Comparison of ENCODE assay signal across 8 cellular contexts in genomic region chr17:77392376-77393273, GRCh38.
A peak's percentile ranks its signal among the peaks of the same experiment; 100 is the strongest.
DNase-seq lines count a peak whose midpoint lies in the region; ATAC-seq and TF ChIP-seq lines count a peak whose summit lies in the region.

No MANE protein-coding gene starts in this region.

- intact Hi-C loops in right lobe of liver (cut with DNase I) (loop anchor here in 1 of 2 donors (10.0 kb wide), 1 partner anchor 102 kb away; no protein-coding TSS in a partner anchor), upper lobe of right lung (cut with DNase I) (no loop called here)

- TF ChIP-seq CTCF in right lobe of liver (IDR thresholded peaks at IDR 0.05) (no peak), upper lobe of right lung (IDR thresholded peaks at IDR 0.05) (no peak), foreskin keratinocyte (conservative IDR thresholded peaks at IDR 0.05) (no peak)

- H3K4me1 ChIP-seq in right lobe of liver (peaks cover 3 to 70% (median 43%) of the 10 kb centered on the region in 4 donors), upper lobe of right lung (peaks cover 70% of the 10 kb centered on the region), foreskin keratinocyte (peaks cover 12% of the 10 kb centered on the region)

- no peaks in the 10 kb centered on the region for H3K27me3 Mint-ChIP-seq in activated T-cell treated with anti-CD3 and anti-CD28 coated beads, Interleukin-2, amount 50 U/mL, for 72 hours (ENCODE audit: low read depth)

- H3K9me3 ChIP-seq in right lobe of liver = no peaks in the 10 kb centered on the region
- no peaks in the 10 kb centered on the region for H3K9me3 ChIP-seq in upper lobe of right lung

- peaks cover 0 to 3% of the 10 kb centered on the region in 2 donors for H3K36me3 Mint-ChIP-seq in activated T-cell treated with anti-CD3 and anti-CD28 coated beads, Interleukin-2, amount 50 U/mL, for 72 hours (ENCODE audit: insufficient read depth in 2 of 2)

- H3K27ac ChIP-seq in right lobe of liver (peak overlapping the region; percentile 46 to 60 (median 59)), upper lobe of right lung (peak overlapping the region; percentile 72), foreskin keratinocyte (no peak overlapping the region)

- 26% methylated on average over 13 of the region's 16 CpGs for WGBS in right lobe of liver (ENCODE audit: insufficient coverage, low coverage, low lambda C conversion rate, missing lambda C conversion rate)

- H3K27me3 ChIP-seq in right lobe of liver (no peaks in the 10 kb centered on the region), upper lobe of right lung (no peaks in the 10 kb centered on the region), foreskin keratinocyte (no peaks in the 10 kb centered on the region)

- H3K36me3 ChIP-seq in right lobe of liver (no peaks in the 10 kb centered on the region), upper lobe of right lung (no peaks in the 10 kb centered on the region)

- H3K9me3 Mint-ChIP-seq in activated T-cell treated with anti-CD3 and anti-CD28 coated beads, Interleukin-2, amount 50 U/mL, for 72 hours = no peaks in the 10 kb centered on the region

- H3K4me1 Mint-ChIP-seq in activated T-cell treated with anti-CD3 and anti-CD28 coated beads, Interleukin-2, amount 50 U/mL, for 72 hours (ENCODE audit: low read depth) = peaks cover 68% of the 10 kb centered on the region

- TF ChIP-seq POLR2A in right lobe of liver (IDR thresholded peaks at IDR 0.05) = no peak

- DNase-seq in activated T-cell treated with anti-CD3 and anti-CD28 coated beads, Interleukin-2, amount 50 U/mL, for 72 hours = no peak
- DNase-seq in activated T-cell treated with anti-CD3 and anti-CD28 coated beads for 4 hours (no peak), cerebellar cortex (ENCODE audit: low spot score) (peak; percentile 98), right lobe of liver (peak; percentile 90 to 98 (median 95)), upper lobe of right lung (no peak), foreskin keratinocyte (no peak)

- H3K4me3 ChIP-seq in right lobe of liver = peak overlapping the region in 1 of 3 donors; percentile 29
- H3K4me3 ChIP-seq in upper lobe of right lung = no peak overlapping the region

- H3K27ac Mint-ChIP-seq in activated T-cell treated with anti-CD3 and anti-CD28 coated beads, Interleukin-2, amount 50 U/mL, for 72 hours = peak overlapping the region; percentile 80

- H3K4me3 Mint-ChIP-seq in activated T-cell treated with anti-CD3 and anti-CD28 coated beads, Interleukin-2, amount 50 U/mL, for 72 hours = peak overlapping the region; percentile 85 to 94

- ATAC-seq in activated T-cell treated with anti-CD3 and anti-CD28 coated beads, Interleukin-2, amount 50 U/mL, for 72 hours (replicated peaks in 1 of 2) = no peak
- ATAC-seq in right lobe of liver (peak; percentile 68 to 82 (median 80)), upper lobe of right lung (peak; percentile 8), GM21786 (IDR thresholded peaks at IDR 0.05; ENCODE audit: unreplicated experiment) (no peak), HG03280 (IDR thresholded peaks at IDR 0.05; ENCODE audit: unreplicated experiment) (no peak), foreskin keratinocyte (no peak)

Comparison
In these comparisons a context has a peak if more than half of its experiments do, and no peak if none do; other contexts are left out.
1. ATAC-seq: peak in right lobe of liver (4 of 4) and upper lobe of right lung (single experiment); none in activated T-cell treated with anti-CD3 and anti-CD28 coated beads, Interleukin-2, amount 50 U/mL, for 72 hours (0 of 2), GM21786 (single experiment), HG03280 (single experiment) and foreskin keratinocyte (single experiment).
2. DNase-seq: peak in cerebellar cortex (single experiment) and right lobe of liver (3 of 3); none in activated T-cell treated with anti-CD3 and anti-CD28 coated beads, Interleukin-2, amount 50 U/mL, for 72 hours (0 of 2), activated T-cell treated with anti-CD3 and anti-CD28 coated beads for 4 hours (single experiment), upper lobe of right lung (single experiment) and foreskin keratinocyte (0 of 2).